Comparison of ENCODE assay signal across 12 cellular contexts in genomic region chr5:65027149-65027548, GRCh38.
DNase-seq lines count a peak whose midpoint lies in the region; ATAC-seq, FAIRE-seq and TF ChIP-seq lines count a peak whose summit lies in the region.
"Had no signal": no experiment of that assay in that cellular context is flagged by ENCODE, and none has a peak within 500 bp of the region (broad histone marks: within the 10 kb centered on the region; RNA-seq: fewer than 3 reads in every experiment).

No MANE protein-coding gene starts in this region.

- peak; percentile 57 for ATAC-seq in GM18498 (IDR thresholded peaks at IDR 0.05; ENCODE audit: unreplicated experiment)
- peak; percentile 75 for ATAC-seq in GM21381 (IDR thresholded peaks at IDR 0.05; ENCODE audit: unreplicated experiment)
- peak; percentile 71 for ATAC-seq in HG03432 (IDR thresholded peaks at IDR 0.05; ENCODE audit: unreplicated experiment)
- ATAC-seq in HG02763 (IDR thresholded peaks at IDR 0.05; ENCODE audit: unreplicated experiment): no peak
- no peak for ATAC-seq in HG02610 (IDR thresholded peaks at IDR 0.05; ENCODE audit: unreplicated experiment)
- ATAC-seq in PC-3: no peak

- no peak overlapping the region for H3K27ac ChIP-seq in endothelial cell of umbilical vein (ENCODE audit: insufficient read depth, low read depth, low read length)
- H3K27ac ChIP-seq in PC-3 (ENCODE audit: low read length): no peak overlapping the region

- H3K4me2 ChIP-seq in endothelial cell of umbilical vein (ENCODE audit: insufficient read depth, low read length) (no peak overlapping the region), PC-3 (ENCODE audit: low read length) (no peak overlapping the region)

- H3K36me3 ChIP-seq in endothelial cell of umbilical vein (ENCODE audit: control insufficient read depth in 2 of 2, extremely low read depth in 1 of 2, insufficient read depth in 2 of 2, low read length in 2 of 2) (no peaks in the 10 kb centered on the region), PC-3 (ENCODE audit: low read depth, low read length) (no peaks in the 10 kb centered on the region)

- TF ChIP-seq CTCF in endothelial cell of umbilical vein (IDR thresholded peaks at IDR 0.05; ENCODE audit: extremely low read depth in 1 of 2, insufficient read depth in 1 of 2, low read depth in 1 of 2, low read length in 2 of 2): no peak
- TF ChIP-seq CTCF in lower leg skin (IDR thresholded peaks at IDR 0.05): no peak
- no peak for TF ChIP-seq CTCF in PC-3 (conservative IDR thresholded peaks at IDR 0.05; ENCODE audit: low read depth, low read length)

- dilution Hi-C loops in endothelial cell of umbilical vein (cut with MboI; ENCODE audit: extremely low pct_ligation_motif_present, low sequenced_read_pairs): no loop called here

- POLR2A ChIA-PET in endothelial cell of umbilical vein (lab: Charles Lee): no interaction called here
- POLR2A ChIA-PET in PC-3 (lab: Charles Lee; ENCODE audit: unreplicated experiment): no interaction called here

- H3K27me3 ChIP-seq in endothelial cell of umbilical vein (ENCODE audit: control insufficient read depth in 2 of 2, insufficient read depth in 2 of 2, low read length in 2 of 2): no peaks in the 10 kb centered on the region
- H3K27me3 ChIP-seq in PC-3 (ENCODE audit: low read length): no peaks in the 10 kb centered on the region

- no peaks in the 10 kb centered on the region for H3K79me2 ChIP-seq in endothelial cell of umbilical vein (ENCODE audit: control insufficient read depth, insufficient read depth, low read length)
- no peaks in the 10 kb centered on the region for H3K79me2 ChIP-seq in PC-3 (ENCODE audit: low read length)

- H3K4me1 ChIP-seq in endothelial cell of umbilical vein (ENCODE audit: control insufficient read depth, extremely low read depth, insufficient read depth, low read length) (no peaks in the 10 kb centered on the region), PC-3 (ENCODE audit: insufficient read depth, low read length) (no peaks in the 10 kb centered on the region)

- H4K20me1 ChIP-seq in endothelial cell of umbilical vein (replicated peaks; ENCODE audit: control insufficient read depth, extremely low read depth, insufficient read depth, low read length) (no peaks in the 10 kb centered on the region), PC-3 (ENCODE audit: low read length) (no peaks in the 10 kb centered on the region)

- H3K9me1 ChIP-seq in endothelial cell of umbilical vein (replicated peaks; ENCODE audit: control insufficient read depth, extremely low read depth, insufficient read depth, low read length): no peaks in the 10 kb centered on the region

- no peaks in the 10 kb centered on the region for H3K9me3 ChIP-seq in endothelial cell of umbilical vein (replicated peaks; ENCODE audit: control insufficient read depth, insufficient read depth, low read length)
- H3K9me3 ChIP-seq in PC-3 (ENCODE audit: low read length): no peaks in the 10 kb centered on the region

- CTCF ChIA-PET in endothelial cell of umbilical vein (lab: Charles Lee) (no interaction called here), PC-3 (lab: Charles Lee) (no interaction called here)

- FAIRE-seq in endothelial cell of umbilical vein (lab: Jason Lieb, UNC): peak; percentile 18

- intact Hi-C loops in endothelial cell of umbilical vein (cut with micrococcal nuclease): no loop called here
- intact Hi-C loops in lower leg skin (cut with DNase I; ENCODE audit: low total_unique reads): no loop called here
- intact Hi-C loops in PC-3 (cut with micrococcal nuclease): no loop called here

- H3F3A ChIP-seq in PC-3 (ENCODE audit: low read length, unreplicated experiment): no peaks in the 10 kb centered on the region

- DNase-seq in endothelial cell of umbilical vein (ENCODE audit: low read depth, low spot score) (no peak), lower leg skin (ENCODE audit: low spot score in 2 of 2) (no peak), PC-3 (no peak)
- DNase-seq: activated CD4-positive, CD25-positive, alpha-beta regulatory T cell; amygdala; hypothalamus; NCI-H1048 had no signal

- 60 to 72% methylated on average over 1 of the region's 1 CpG for WGBS in lower leg skin, 2 donors

- no peak overlapping the region for H3K4me3 ChIP-seq in endothelial cell of umbilical vein (replicated peaks in 1 of 3; ENCODE audit: insufficient read depth in 1 of 3, low read depth in 1 of 3, low read length in 3 of 3)
- no peak overlapping the region for H3K4me3 ChIP-seq in lower leg skin (ENCODE audit: low read depth, poor library complexity, severe bottlenecking)
- no peak overlapping the region for H3K4me3 ChIP-seq in PC-3 (ENCODE audit: low read length)

- H3K9ac ChIP-seq in endothelial cell of umbilical vein (replicated peaks; ENCODE audit: extremely low read depth, insufficient read depth, low read length): no peak overlapping the region
- no peak overlapping the region for H3K9ac ChIP-seq in PC-3 (ENCODE audit: low read length)

- H2AFZ ChIP-seq in endothelial cell of umbilical vein (ENCODE audit: low read depth, low read length) (no peak overlapping the region), PC-3 (ENCODE audit: low read length) (no peak overlapping the region)

- no peak for TF ChIP-seq POLR2A in endothelial cell of umbilical vein (IDR thresholded peaks at IDR 0.05; ENCODE audit: low read depth, low read length)
- TF ChIP-seq POLR2A in lower leg skin (IDR thresholded peaks at IDR 0.05): no peak

- BruUV-seq in endothelial cell of umbilical vein (replicated peaks; lab: Mats Ljungman, UMichigan) (no TSS peak), PC-3 (replicated peaks; lab: Mats Ljungman, UMichigan) (no TSS peak)

- H3K9me2 ChIP-seq in PC-3 (replicated peaks; ENCODE audit: low read length): no peaks in the 10 kb centered on the region

TF ChIP-seq in endothelial cell of umbilical vein, 7 proteins besides CTCF, POLR2A, EP300 and RAD21:
- no peak for TF ChIP-seq MAX (IDR thresholded peaks at IDR 0.05; ENCODE audit: insufficient read depth, insufficient read length)
- no peak for TF ChIP-seq EZH2 (IDR thresholded peaks at IDR 0.05; ENCODE audit: borderline replicate concordance, low read depth, low read length, severe bottlenecking)
- no peak for TF ChIP-seq POLR2AphosphoS5 (IDR thresholded peaks at IDR 0.05; ENCODE audit: insufficient read depth, low read depth, low read length)
- TF ChIP-seq JUN (IDR thresholded peaks at IDR 0.05; ENCODE audit: borderline replicate concordance, insufficient read depth, insufficient read length, low read depth): no peak
- no peak for TF ChIP-seq FOS (IDR thresholded peaks at IDR 0.05; ENCODE audit: borderline replicate concordance, insufficient read depth, low read length)
- no peak for TF ChIP-seq MYC (IDR thresholded peaks at IDR 0.05; ENCODE audit: low read depth, low read length)
- TF ChIP-seq GATA2 (IDR thresholded peaks at IDR 0.05; ENCODE audit: insufficient read depth, insufficient read length, low read depth, low read length): no peak
TF ChIP-seq in endothelial cell of umbilical vein: peak in this region for 0.

Comparison
In these comparisons a context has a peak if more than half of its experiments do, and no peak if none do; other contexts are left out.
1. ATAC-seq: peak in GM18498 (single experiment), GM21381 (single experiment) and HG03432 (single experiment); none in HG02763 (single experiment), HG02610 (single experiment) and PC-3 (single experiment).